18 cellular contexts compared by ENCODE assay signal in genomic region chr13:106700007-106700950, GRCh38.
DNase-seq lines count a peak whose midpoint lies in the region; ATAC-seq, FAIRE-seq and TF ChIP-seq lines count a peak whose summit lies in the region.
"Had no signal": no experiment of that assay in that cellular context is flagged by ENCODE, and none has a peak within 500 bp of the region (broad histone marks: within the 10 kb centered on the region; RNA-seq: fewer than 3 reads in every experiment).

No MANE protein-coding gene starts in this region.

- no peak for FAIRE-seq in HepG2 (lab: Jason Lieb, UNC)
- FAIRE-seq: A204.1, D721Med, H54 had no signal

- TF ChIP-seq EP300 in HepG2 (IDR thresholded peaks at IDR 0.05; ENCODE audit: low read depth in 2 of 2, low read length in 2 of 2), result no peak
- no peak for TF ChIP-seq EP300 in HepG2 (CRISPR knock-in tag; IDR thresholded peaks at IDR 0.05; ENCODE audit: borderline replicate concordance)

- CTCF ChIA-PET in HepG2 (lab: Yijun Ruan, JAX; ENCODE audit: low intra/inter-chr PET ratio, low total read pairs), result no interaction called here

- ATAC-seq in HepG2, result no peak
- ATAC-seq in right lobe of liver, result no peak
- ATAC-seq in GM21423 (IDR thresholded peaks at IDR 0.05; ENCODE audit: unreplicated experiment), result no peak
- no peak for ATAC-seq in left colon
- ATAC-seq: T-cell had no signal

- H3K9me3 ChIP-seq in HepG2 (ENCODE audit: low read length), result no peaks in the 10 kb centered on the region
- H3K9me3 ChIP-seq in right lobe of liver, result no peaks in the 10 kb centered on the region
- no peaks in the 10 kb centered on the region for H3K9me3 ChIP-seq in OCI-LY3 (ENCODE audit: insufficient read depth, low read length)

- H3K4me1 ChIP-seq in HepG2 (ENCODE audit: insufficient read depth, low read length), result no peaks in the 10 kb centered on the region
- no peaks in the 10 kb centered on the region for H3K4me1 ChIP-seq in right lobe of liver
- H3K4me1 ChIP-seq in OCI-LY3 (ENCODE audit: low read length), result no peaks in the 10 kb centered on the region

- no peak for TF ChIP-seq POLR2A in HepG2 (IDR thresholded peaks at IDR 0.05; ENCODE audit: insufficient read depth in 1 of 2, low read depth in 2 of 2, low read length in 2 of 2)
- no peak for TF ChIP-seq POLR2A in right lobe of liver (IDR thresholded peaks at IDR 0.05)

- intact Hi-C loops in HepG2 (cut with micrococcal nuclease; ENCODE audit: unreplicated experiment) (no loop called here), right lobe of liver (cut with DNase I) (no loop called here), left colon (cut with DNase I, micrococcal nuclease) (no loop called here)

- TF ChIP-seq RAD21 in HepG2 (CRISPR knock-in tag; IDR thresholded peaks at IDR 0.05), result no peak

- H3K9ac ChIP-seq in HepG2 (ENCODE audit: insufficient read depth, low read depth, low read length), result no peak overlapping the region
- H3K9ac ChIP-seq in OCI-LY3 (ENCODE audit: low read length), result no peak overlapping the region

- H3K27me3 ChIP-seq in HepG2 (ENCODE audit: control insufficient read depth in 1 of 2, insufficient read depth in 2 of 2, low read length in 2 of 2), result no peaks in the 10 kb centered on the region; a peak in 1 of 5 replicates
- H3K27me3 ChIP-seq in right lobe of liver, result no peaks in the 10 kb centered on the region
- H3K27me3 ChIP-seq in OCI-LY3 (ENCODE audit: low read depth, low read length), result no peaks in the 10 kb centered on the region

- H4K20me1 ChIP-seq in HepG2 (ENCODE audit: insufficient read depth, low read length) (no peaks in the 10 kb centered on the region), OCI-LY3 (ENCODE audit: insufficient read depth, low read length) (no peaks in the 10 kb centered on the region)

- DNase-seq in HepG2 (ENCODE audit: low spot score), result no peak
- no peak for DNase-seq in right lobe of liver
- DNase-seq in fibroblast of mammary gland (ENCODE audit: low read depth), result peak; percentile 2
- no peak for DNase-seq in AG08396 (ENCODE audit: low spot score)
- no peak for DNase-seq in SKM-1 treated with dmso at 0.1 percent for 144 hours (lab: John Stamatoyannopoulos, UW; ENCODE audit: unreplicated experiment)
- no peak for DNase-seq in left colon
- DNase-seq: CD4-positive, alpha-beta T cell; DMS79 treated with DMSO at 0.1 percent for 48 hours; NCI-H1092 treated with DMSO at 0.1 percent for 48 hours; NCI-H1694; NCI-H446; PC-9; T-cell had no signal

- H2AFZ ChIP-seq in HepG2 (ENCODE audit: low read length), result no peak overlapping the region
- peak overlapping the region; percentile 24; the same call in 1 of the 2 replicates for H2AFZ ChIP-seq in OCI-LY3 (ENCODE audit: low read depth, low read length)

- H3K36me3 ChIP-seq in HepG2 (replicated peaks in 1 of 2; ENCODE audit: control insufficient read depth in 1 of 2, insufficient read depth in 2 of 2, low read length in 2 of 2) (no peaks in the 10 kb centered on the region), right lobe of liver (no peaks in the 10 kb centered on the region), OCI-LY3 (replicated peaks; ENCODE audit: low read depth, low read length) (no peaks in the 10 kb centered on the region)

- POLR2A ChIA-PET in HepG2 (lab: Yijun Ruan, JAX), result no interaction called here

- TF ChIP-seq CTCF in HepG2 (CRISPR knock-in tag; IDR thresholded peaks at IDR 0.05) (no peak), right lobe of liver (IDR thresholded peaks at IDR 0.05) (no peak), OCI-LY3 (IDR thresholded peaks at IDR 0.05; ENCODE audit: low read depth, low read length) (no peak), fibroblast of mammary gland (conservative IDR thresholded peaks at IDR 0.05; ENCODE audit: control insufficient read depth, insufficient read depth, low read depth, low read length) (no peak)

- 27% methylated on average over 12 of the region's 12 CpGs for WGBS in HepG2 (ENCODE audit: low lambda C conversion rate)
- 49% methylated on average over 12 of the region's 12 CpGs for WGBS in right lobe of liver (ENCODE audit: insufficient coverage, low coverage, low lambda C conversion rate, missing lambda C conversion rate)

- no peak overlapping the region for H3K27ac ChIP-seq in HepG2 (ENCODE audit: extremely low read length, insufficient read depth, low read length)
- H3K27ac ChIP-seq in right lobe of liver, result no peak overlapping the region
- H3K27ac ChIP-seq in OCI-LY3 (ENCODE audit: low read length), result no peak overlapping the region
- H3K27ac ChIP-seq: PC-9 had no signal

- no TSS peak for BruUV-seq in HepG2 (replicated peaks; lab: Mats Ljungman, UMichigan)

- in situ Hi-C loops in HepG2 (cut with HindIII; ENCODE audit: extremely low pct_ligation_motif_present, low pct_unique_long_range_greater_than_20kb), result no loop called here

- H3K79me2 ChIP-seq in HepG2 (ENCODE audit: insufficient read depth, low read length), result no peaks in the 10 kb centered on the region
- H3K79me2 ChIP-seq in OCI-LY3 (ENCODE audit: low read length), result no peaks in the 10 kb centered on the region

- H3K4me3 ChIP-seq in HepG2 (replicated peaks in 1 of 3; ENCODE audit: insufficient read depth in 1 of 3, low read depth in 2 of 3, low read length in 3 of 3) (no peak overlapping the region), right lobe of liver (no peak overlapping the region), OCI-LY3 (ENCODE audit: low read length) (no peak overlapping the region), fibroblast of mammary gland (ENCODE audit: control insufficient read depth, low read depth, low read length) (no peak overlapping the region)
- H3K4me3 ChIP-seq: PC-9 had no signal

- H3K4me2 ChIP-seq in HepG2 (ENCODE audit: low read depth, low read length), result no peak overlapping the region
- no peak overlapping the region for H3K4me2 ChIP-seq in OCI-LY3 (ENCODE audit: low read length)
- H3K4me2 ChIP-seq: PC-9 had no signal

TF ChIP-seq in HepG2, 621 proteins besides CTCF, POLR2A, EP300 and RAD21 (continues in another document):
- TF ChIP-seq, protein P1, sequence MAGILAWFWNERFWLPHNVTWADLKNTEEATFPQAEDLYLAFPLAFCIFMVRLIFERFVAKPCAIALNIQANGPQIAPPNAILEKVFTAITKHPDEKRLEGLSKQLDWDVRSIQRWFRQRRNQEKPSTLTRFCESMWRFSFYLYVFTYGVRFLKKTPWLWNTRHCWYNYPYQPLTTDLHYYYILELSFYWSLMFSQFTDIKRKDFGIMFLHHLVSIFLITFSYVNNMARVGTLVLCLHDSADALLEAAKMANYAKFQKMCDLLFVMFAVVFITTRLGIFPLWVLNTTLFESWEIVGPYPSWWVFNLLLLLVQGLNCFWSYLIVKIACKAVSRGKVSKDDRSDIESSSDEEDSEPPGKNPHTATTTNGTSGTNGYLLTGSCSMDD (CRISPR knock-in tag; IDR thresholded peaks at IDR 0.05), result no peak
- TF ChIP-seq MED13 (CRISPR knock-in tag; IDR thresholded peaks at IDR 0.05) (no peak), GPBP1L1 (CRISPR knock-in tag; IDR thresholded peaks at IDR 0.05) (no peak), ZNF12 (CRISPR knock-in tag; IDR thresholded peaks at IDR 0.05) (no peak), SP1 (IDR thresholded peaks at IDR 0.05) (no peak), SP1 (CRISPR knock-in tag; IDR thresholded peaks at IDR 0.05) (no peak), MAFF (IDR thresholded peaks at IDR 0.05; ENCODE audit: low read depth, low read length) (peak; percentile 61; the same call in 1 of the 2 replicates), ZNF703 (CRISPR knock-in tag; IDR thresholded peaks at IDR 0.05; ENCODE audit: borderline replicate concordance) (no peak), MAFK (conservative IDR thresholded peaks at IDR 0.05 in 1 of 2, IDR thresholded peaks at IDR 0.05 in 1 of 2; ENCODE audit: low read length in 2 of 2) (peak; percentile 67 to 71), DPF2 (CRISPR knock-in tag; IDR thresholded peaks at IDR 0.05; ENCODE audit: borderline replicate concordance, low read depth) (no peak), MTF2 (CRISPR knock-in tag; IDR thresholded peaks at IDR 0.05; ENCODE audit: borderline replicate concordance) (no peak), ZNF501 (CRISPR knock-in tag; IDR thresholded peaks at IDR 0.05) (no peak), ZNF768 (CRISPR knock-in tag; IDR thresholded peaks at IDR 0.05) (no peak), RNF219 (CRISPR knock-in tag; IDR thresholded peaks at IDR 0.05) (no peak), CEBPB (IDR thresholded peaks at IDR 0.05; ENCODE audit: borderline replicate concordance, low read depth, low read length) (peak; percentile 74), GABPB1 (CRISPR knock-in tag; IDR thresholded peaks at IDR 0.05) (no peak), TCF12 (IDR thresholded peaks at IDR 0.05) (no peak), TCF12 (CRISPR knock-in tag; IDR thresholded peaks at IDR 0.05) (no peak), PAWR (CRISPR knock-in tag; IDR thresholded peaks at IDR 0.05; ENCODE audit: borderline replicate concordance) (no peak), ZNF891 (CRISPR knock-in tag; IDR thresholded peaks at IDR 0.05) (no peak), ASH2L (IDR thresholded peaks at IDR 0.05; ENCODE audit: insufficient read length, low read depth, low read length) (no peak)
